9 cellular contexts compared by ENCODE assay signal in genomic region chr19:54160948-54161347, GRCh38. TPM values are rescaled to one million over a fixed set of nuclear protein-coding genes. Genes with fewer than 3 reads are reported as not detected.
A peak's percentile ranks its signal among the peaks of the same experiment; 100 is the strongest.
DNase-seq lines count a peak whose midpoint lies in the region; ATAC-seq, FAIRE-seq and TF ChIP-seq lines count a peak whose summit lies in the region.
"Had no signal": no experiment of that assay in that cellular context is flagged by ENCODE, and none has a peak within 500 bp of the region (broad histone marks: within the 10 kb centered on the region; RNA-seq: fewer than 3 reads in every experiment).

No MANE protein-coding gene starts in this region.

- no peak overlapping the region for H3K23ac ChIP-seq in H9 (ENCODE audit: insufficient read length, low read depth, low read length)
- no peak overlapping the region for H3K23ac ChIP-seq in mesendoderm (ENCODE audit: low read length)

- no peaks in the 10 kb centered on the region for H3K79me1 ChIP-seq in H9 (ENCODE audit: insufficient read depth, low read depth, low read length, poor library complexity, severe bottlenecking)
- peaks cover 2% of the 10 kb centered on the region for H3K79me1 ChIP-seq in mesendoderm (ENCODE audit: low read length)

- H3K4me3 ChIP-seq in AG10803 (ENCODE audit: low read length) (peak overlapping the region; percentile 72), mesendoderm (ENCODE audit: low read length) (no peak overlapping the region), lower leg skin (ENCODE audit: low read depth, poor library complexity, severe bottlenecking) (no peak overlapping the region)

- H3K4me1 ChIP-seq in H9 (ENCODE audit: insufficient read depth, low read length) (no peaks in the 10 kb centered on the region), mesendoderm (ENCODE audit: control insufficient read depth, low read depth, low read length) (peaks cover 3% of the 10 kb centered on the region)

- H3K27me3 ChIP-seq in H9 (ENCODE audit: insufficient read depth, low read length) (no peaks in the 10 kb centered on the region), mesendoderm (ENCODE audit: insufficient read depth, low read length, poor library complexity) (no peaks in the 10 kb centered on the region)

- H3K4me3 Mint-ChIP-seq in H9 = peak overlapping the region; percentile 99 to 100
- H3K4me3 Mint-ChIP-seq in activated naive CD8-positive, alpha-beta T cell treated with anti-CD3 and anti-CD28 coated beads for 36 hours = peak overlapping the region; percentile 98

- H3K79me2 ChIP-seq in H9 (ENCODE audit: insufficient read depth, low read length) = no peaks in the 10 kb centered on the region; the same call in 1 of the 2 replicates
- no peaks in the 10 kb centered on the region for H3K79me2 ChIP-seq in mesendoderm (ENCODE audit: control insufficient read depth, insufficient read depth, low read length)

- H3K9ac ChIP-seq in H9 (ENCODE audit: extremely low read depth, insufficient read length, low read length) = peak overlapping the region; percentile 59
- H3K9ac ChIP-seq in mesendoderm (ENCODE audit: low read length) = peak overlapping the region; percentile 94

- no peak for ATAC-seq in HG02973 (IDR thresholded peaks at IDR 0.05; ENCODE audit: unreplicated experiment)

- H3K56ac ChIP-seq in H9 (ENCODE audit: insufficient read length, low read depth, low read length) = no peak overlapping the region
- H3K56ac ChIP-seq in mesendoderm (ENCODE audit: low read length) = peak overlapping the region; percentile 96

- H4K91ac ChIP-seq in H9 (ENCODE audit: insufficient read length, low read depth, low read length) = no peak overlapping the region

- no peak overlapping the region for H3K4ac ChIP-seq in H9 (ENCODE audit: low read depth, low read length)
- H3K4ac ChIP-seq in mesendoderm (ENCODE audit: low read depth, low read length) = no peak overlapping the region

- H3K36me3 Mint-ChIP-seq in H9 (ENCODE audit: insufficient read depth in 1 of 3, low read depth in 3 of 3) = peaks cover 11 to 23% (median 21%) of the 10 kb centered on the region in 3 experiments
- peaks cover 5% of the 10 kb centered on the region for H3K36me3 Mint-ChIP-seq in activated naive CD8-positive, alpha-beta T cell treated with anti-CD3 and anti-CD28 coated beads for 36 hours

- H2BK5ac ChIP-seq in H9 (ENCODE audit: insufficient read length, low read length) (no peak overlapping the region), mesendoderm (ENCODE audit: low read length) (no peak overlapping the region)

- H4K8ac ChIP-seq in H9 (replicated peaks; ENCODE audit: insufficient read length, low read depth, low read length) = no peak overlapping the region
- H4K8ac ChIP-seq in mesendoderm (ENCODE audit: low read depth, low read length) = no peak overlapping the region

- H3K27ac Mint-ChIP-seq in H9 = peak overlapping the region in 2 of 3 experiments; percentile 96 to 99; a peak in 2 of 7 replicates
- peak overlapping the region; percentile 4 for H3K27ac Mint-ChIP-seq in activated naive CD8-positive, alpha-beta T cell treated with anti-CD3 and anti-CD28 coated beads for 36 hours

- peaks cover 0 to 6% of the 10 kb centered on the region in 2 experiments; a peak in 2 of 5 replicates for H3K9me3 Mint-ChIP-seq in H9
- no peaks in the 10 kb centered on the region for H3K9me3 Mint-ChIP-seq in activated naive CD8-positive, alpha-beta T cell treated with anti-CD3 and anti-CD28 coated beads for 36 hours

- H3K27ac ChIP-seq in H9 (ENCODE audit: insufficient read length, low read depth, low read length) (no peak overlapping the region), mesendoderm (ENCODE audit: low read depth, low read length) (no peak overlapping the region)

- no peak overlapping the region for H2BK12ac ChIP-seq in H9 (ENCODE audit: insufficient read length, low read depth, low read length)

- peak overlapping the region; percentile 81 for H3K4me2 ChIP-seq in H9 (ENCODE audit: insufficient read depth, insufficient read length, low read length)
- peak overlapping the region; percentile 97 for H3K4me2 ChIP-seq in mesendoderm (ENCODE audit: low read length)

- H3K36me3 ChIP-seq in mesendoderm (ENCODE audit: control insufficient read depth, insufficient read depth, low read length) = peaks cover 4% of the 10 kb centered on the region

- H2BK15ac ChIP-seq in H9 (ENCODE audit: low read depth, low read length) (no peak overlapping the region), mesendoderm (replicated peaks; ENCODE audit: low read depth) (no peak overlapping the region)

- FAIRE-seq in HTR-8/SVneo (lab: Jason Lieb, UNC) = no peak
- FAIRE-seq: RCC 7860 had no signal

- intact Hi-C loops in lower leg skin (cut with DNase I; ENCODE audit: low total_unique reads) = no loop called here

- H3K18ac ChIP-seq in H9 (ENCODE audit: insufficient read length, low read depth, low read length) (no peak overlapping the region), mesendoderm (ENCODE audit: low read length) (no peak overlapping the region)

- H4K20me1 ChIP-seq in H9 (ENCODE audit: control insufficient read depth, insufficient read depth, insufficient read length) = no peaks in the 10 kb centered on the region

- H3K27me3 Mint-ChIP-seq in H9 (ENCODE audit: low read depth) = peaks cover 41% of the 10 kb centered on the region
- H3K27me3 Mint-ChIP-seq in activated naive CD8-positive, alpha-beta T cell treated with anti-CD3 and anti-CD28 coated beads for 36 hours = peaks cover 31% of the 10 kb centered on the region

- H2BK20ac ChIP-seq in H9 (ENCODE audit: low read depth, low read length, poor library complexity, severe bottlenecking) = no peak overlapping the region

- H3T11ph ChIP-seq in H9 (ENCODE audit: low read length) = no peak overlapping the region

- H4K5ac ChIP-seq in H9 (ENCODE audit: insufficient read length, low read depth, low read length) (no peak overlapping the region), mesendoderm (ENCODE audit: low read length) (no peak overlapping the region)

- TF ChIP-seq CTCF in AG10803 (conservative IDR thresholded peaks at IDR 0.05; ENCODE audit: low read length) (no peak), H9 (conservative IDR thresholded peaks at IDR 0.05) (no peak), GM20000 (IDR thresholded peaks at IDR 0.05; ENCODE audit: extremely low read depth, missing control alignments) (no peak), lower leg skin (IDR thresholded peaks at IDR 0.05) (no peak)

- no peak overlapping the region for H2BK120ac ChIP-seq in H9 (ENCODE audit: low read depth, low read length, poor library complexity, severe bottlenecking)
- no peak overlapping the region for H2BK120ac ChIP-seq in mesendoderm (ENCODE audit: low read depth, low read length)

- TF ChIP-seq POLR2A in lower leg skin (IDR thresholded peaks at IDR 0.05) = no peak

- H3K23me2 ChIP-seq in H9 (ENCODE audit: insufficient read length, low read depth, low read length, poor library complexity, severe bottlenecking) = peaks cover 18% of the 10 kb centered on the region

- no peak overlapping the region for H2AK5ac ChIP-seq in H9 (ENCODE audit: insufficient read length, low read length)
- no peak overlapping the region for H2AK5ac ChIP-seq in mesendoderm (ENCODE audit: low read length)

- H3K14ac ChIP-seq in H9 (ENCODE audit: insufficient read depth, low read length) = no peak overlapping the region

- DNase-seq in AG10803 (ENCODE audit: low read depth) (no peak), H9 (no peak), mesendoderm (no peak), HTR-8/SVneo (ENCODE audit: insufficient read length, low spot score) (no peak), GM20000 (ENCODE audit: low spot score) (no peak), lower leg skin (ENCODE audit: low spot score in 2 of 2) (no peak)
- DNase-seq in activated naive CD8-positive, alpha-beta T cell treated with anti-CD3 and anti-CD28 coated beads for 36 hours = no peak

- no peak overlapping the region for H2AFZ ChIP-seq in H9 (ENCODE audit: low read length)

- H3K9me3 ChIP-seq in H9 (ENCODE audit: control insufficient read depth, low read depth, low read length) = no peaks in the 10 kb centered on the region

- no CpG with 5 or more reads among the region's 13 CpGs for WGBS in H9 (ENCODE audit: extremely low coverage, insufficient read length, low lambda C conversion rate)
- WGBS in mesendoderm (ENCODE audit: extremely low coverage, insufficient coverage, low lambda C conversion rate) = no CpG with 5 or more reads among the region's 13 CpGs
- 32 to 40% methylated on average over 13 of the region's 13 CpGs for WGBS in lower leg skin, 2 donors

- peaks cover 33 to 41% of the 10 kb centered on the region in 2 experiments for H3K4me1 Mint-ChIP-seq in H9
- H3K4me1 Mint-ChIP-seq in activated naive CD8-positive, alpha-beta T cell treated with anti-CD3 and anti-CD28 coated beads for 36 hours = peaks cover 35% of the 10 kb centered on the region

RNA-seq across cellular contexts. Expression of gene LENG1, which starts 1.4 kb away (rescaled TPM):
- total RNA-seq in H9 (2021) (5.4 and 7.1 TPM in 2 replicates), lower leg skin (1 to 10 TPM; 6.0 to 8.4 (median 6.6) TPM)
- total RNA-seq in activated naive CD8-positive, alpha-beta T cell treated with anti-CD3 and anti-CD28 coated beads for 36 hours = 1 to 10 TPM; 3.2 to 4.1 TPM
- polyA plus RNA-seq in mesendoderm (2013, experiment 1 of 2) = 5.4 TPM
- polyA plus RNA-seq in mesendoderm (2013, experiment 2 of 2) = 5.2 TPM

RNA-seq across cellular contexts. Expression of gene TMC4, which starts 12.0 kb away (rescaled TPM):
- total RNA-seq in H9 (2021) = 12.2 and 12.7 TPM in 2 replicates
- total RNA-seq in activated naive CD8-positive, alpha-beta T cell treated with anti-CD3 and anti-CD28 coated beads for 36 hours = not detected
- 1.1 TPM for polyA plus RNA-seq in mesendoderm (2013, experiment 1 of 2)
- 2.1 TPM for polyA plus RNA-seq in mesendoderm (2013, experiment 2 of 2)
- 1 to 10 TPM; 2.4 to 9.3 (median 6.3) TPM for total RNA-seq in lower leg skin

RNA-seq across cellular contexts. Expression of gene CNOT3, which starts 23.4 kb away (rescaled TPM):
- total RNA-seq in H9 (2021) (91.2 and 95.0 TPM in 2 replicates), lower leg skin (10 to 100 TPM; 19.5 to 56.9 (median 37.1) TPM)
- 10 to 100 TPM; 59.0 to 62.1 TPM for total RNA-seq in activated naive CD8-positive, alpha-beta T cell treated with anti-CD3 and anti-CD28 coated beads for 36 hours
- 73.6 TPM for polyA plus RNA-seq in mesendoderm (2013, experiment 1 of 2)
- 72.8 TPM for polyA plus RNA-seq in mesendoderm (2013, experiment 2 of 2)

RNA-seq across cellular contexts. Expression of gene MBOAT7, which starts 28.4 kb away (rescaled TPM):
- total RNA-seq in H9 (2021) = 100 and 103 TPM in 2 replicates
- 10 to 100 TPM; 57.0 to 57.1 TPM for total RNA-seq in activated naive CD8-positive, alpha-beta T cell treated with anti-CD3 and anti-CD28 coated beads for 36 hours
- polyA plus RNA-seq in mesendoderm (2013, experiment 1 of 2) = 95.4 TPM
- 92.1 TPM for polyA plus RNA-seq in mesendoderm (2013, experiment 2 of 2)
- 100 to 1,000 TPM in 1 of 4 donors, 10 to 100 TPM in 3; 57.4 to 117 (median 62.2) TPM for total RNA-seq in lower leg skin

RNA-seq across cellular contexts. Expression of gene TSEN34, which starts 30.2 kb away (rescaled TPM):
- total RNA-seq in H9 (2021) (28.3 and 29.0 TPM in 2 replicates), lower leg skin (100 to 1,000 TPM in 2 of 4 donors, 10 to 100 TPM in 2; 80.5 to 118 (median 107) TPM)
- total RNA-seq in activated naive CD8-positive, alpha-beta T cell treated with anti-CD3 and anti-CD28 coated beads for 36 hours = 10 to 100 TPM; 15.5 to 16.4 TPM
- 18.7 TPM for polyA plus RNA-seq in mesendoderm (2013, experiment 1 of 2)
- polyA plus RNA-seq in mesendoderm (2013, experiment 2 of 2) = 20.4 TPM
